2 cellular contexts compared by ENCODE assay signal in genomic region chr9:89379031-89379430, GRCh38.
TF ChIP-seq lines count a peak whose summit lies in the region.

No MANE protein-coding gene starts in this region.

TF ChIP-seq in IMR-90, 13 proteins besides CTCF, POLR2A, EP300 and RAD21:
- no peak for TF ChIP-seq BHLHE40 (IDR thresholded peaks at IDR 0.05; ENCODE audit: low read depth, low read length)
- TF ChIP-seq, protein P1, sequence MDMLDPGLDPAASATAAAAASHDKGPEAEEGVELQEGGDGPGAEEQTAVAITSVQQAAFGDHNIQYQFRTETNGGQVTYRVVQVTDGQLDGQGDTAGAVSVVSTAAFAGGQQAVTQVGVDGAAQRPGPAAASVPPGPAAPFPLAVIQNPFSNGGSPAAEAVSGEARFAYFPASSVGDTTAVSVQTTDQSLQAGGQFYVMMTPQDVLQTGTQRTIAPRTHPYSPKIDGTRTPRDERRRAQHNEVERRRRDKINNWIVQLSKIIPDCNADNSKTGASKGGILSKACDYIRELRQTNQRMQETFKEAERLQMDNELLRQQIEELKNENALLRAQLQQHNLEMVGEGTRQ (IDR thresholded peaks at IDR 0.05; ENCODE audit: low read depth, low read length): no peak
- no peak for TF ChIP-seq SMC3 (IDR thresholded peaks at IDR 0.05; ENCODE audit: low read depth, low read length)
- TF ChIP-seq MAZ (IDR thresholded peaks at IDR 0.05; ENCODE audit: borderline replicate concordance, low read depth, low read length): no peak
- no peak for TF ChIP-seq RCOR1 (IDR thresholded peaks at IDR 0.05; ENCODE audit: insufficient replicate concordance, low read length)
- TF ChIP-seq, protein P2, sequence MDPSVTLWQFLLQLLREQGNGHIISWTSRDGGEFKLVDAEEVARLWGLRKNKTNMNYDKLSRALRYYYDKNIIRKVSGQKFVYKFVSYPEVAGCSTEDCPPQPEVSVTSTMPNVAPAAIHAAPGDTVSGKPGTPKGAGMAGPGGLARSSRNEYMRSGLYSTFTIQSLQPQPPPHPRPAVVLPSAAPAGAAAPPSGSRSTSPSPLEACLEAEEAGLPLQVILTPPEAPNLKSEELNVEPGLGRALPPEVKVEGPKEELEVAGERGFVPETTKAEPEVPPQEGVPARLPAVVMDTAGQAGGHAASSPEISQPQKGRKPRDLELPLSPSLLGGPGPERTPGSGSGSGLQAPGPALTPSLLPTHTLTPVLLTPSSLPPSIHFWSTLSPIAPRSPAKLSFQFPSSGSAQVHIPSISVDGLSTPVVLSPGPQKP (IDR thresholded peaks at IDR 0.05; ENCODE audit: borderline replicate concordance, low read depth, low read length): no peak
- TF ChIP-seq RFX5 (IDR thresholded peaks at IDR 0.05; ENCODE audit: low read depth, low read length): no peak
- TF ChIP-seq FOS (IDR thresholded peaks at IDR 0.05; ENCODE audit: low read depth, low read length): no peak
- TF ChIP-seq CEBPB (IDR thresholded peaks at IDR 0.05; ENCODE audit: low read depth, low read length): no peak
- no peak for TF ChIP-seq NFE2L2 (IDR thresholded peaks at IDR 0.05; ENCODE audit: low read depth, low read length)
- TF ChIP-seq MAFK (IDR thresholded peaks at IDR 0.05; ENCODE audit: low read depth, low read length): no peak
- no peak for TF ChIP-seq CHD1 (IDR thresholded peaks at IDR 0.05; ENCODE audit: low read depth, low read length)
- TF ChIP-seq MXI1 (IDR thresholded peaks at IDR 0.05; ENCODE audit: borderline replicate concordance, low read depth, low read length): no peak

TF ChIP-seq in GM12878, 131 proteins besides CTCF, POLR2A, EP300 and RAD21:
- TF ChIP-seq SUPT20H (IDR thresholded peaks at IDR 0.05; ENCODE audit: borderline replicate concordance, control insufficient read depth, low read depth, low read length) (no peak), BCL3 (IDR thresholded peaks at IDR 0.05; ENCODE audit: borderline replicate concordance, insufficient read depth, low read depth, low read length, poor library complexity, severe bottlenecking) (no peak), USF1 (IDR thresholded peaks at IDR 0.05; ENCODE audit: borderline replicate concordance, extremely low read length, insufficient read depth, low read depth, low read length) (no peak), ZNF687 (IDR thresholded peaks at IDR 0.05) (no peak), TAF1 (IDR thresholded peaks at IDR 0.05; ENCODE audit: borderline replicate concordance, low read depth, low read length) (no peak), RFX5 (IDR thresholded peaks at IDR 0.05; ENCODE audit: low read depth, low read length) (no peak), ZBTB11 (CRISPR knock-in tag; IDR thresholded peaks at IDR 0.05) (no peak), ZBTB33 (IDR thresholded peaks at IDR 0.05) (no peak), ZNF24 (IDR thresholded peaks at IDR 0.05) (no peak), ZSCAN29 (IDR thresholded peaks at IDR 0.05) (no peak), ATF7 (IDR thresholded peaks at IDR 0.05; ENCODE audit: low read depth) (no peak), FOXM1 (IDR thresholded peaks at IDR 0.05; ENCODE audit: low read depth, low read length) (no peak), MTA2 (IDR thresholded peaks at IDR 0.05; ENCODE audit: low read depth) (no peak), PAX8 (IDR thresholded peaks at IDR 0.05) (no peak), ETV6 (conservative IDR thresholded peaks at IDR 0.05 in 1 of 2, IDR thresholded peaks at IDR 0.05 in 1 of 2; ENCODE audit: borderline replicate concordance in 1 of 2, low read depth in 1 of 2) (no peak)
- TF ChIP-seq, protein P3, sequence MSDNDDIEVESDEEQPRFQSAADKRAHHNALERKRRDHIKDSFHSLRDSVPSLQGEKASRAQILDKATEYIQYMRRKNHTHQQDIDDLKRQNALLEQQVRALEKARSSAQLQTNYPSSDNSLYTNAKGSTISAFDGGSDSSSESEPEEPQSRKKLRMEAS (IDR thresholded peaks at IDR 0.05; ENCODE audit: low read depth, low read length): no peak
- TF ChIP-seq, protein P4, sequence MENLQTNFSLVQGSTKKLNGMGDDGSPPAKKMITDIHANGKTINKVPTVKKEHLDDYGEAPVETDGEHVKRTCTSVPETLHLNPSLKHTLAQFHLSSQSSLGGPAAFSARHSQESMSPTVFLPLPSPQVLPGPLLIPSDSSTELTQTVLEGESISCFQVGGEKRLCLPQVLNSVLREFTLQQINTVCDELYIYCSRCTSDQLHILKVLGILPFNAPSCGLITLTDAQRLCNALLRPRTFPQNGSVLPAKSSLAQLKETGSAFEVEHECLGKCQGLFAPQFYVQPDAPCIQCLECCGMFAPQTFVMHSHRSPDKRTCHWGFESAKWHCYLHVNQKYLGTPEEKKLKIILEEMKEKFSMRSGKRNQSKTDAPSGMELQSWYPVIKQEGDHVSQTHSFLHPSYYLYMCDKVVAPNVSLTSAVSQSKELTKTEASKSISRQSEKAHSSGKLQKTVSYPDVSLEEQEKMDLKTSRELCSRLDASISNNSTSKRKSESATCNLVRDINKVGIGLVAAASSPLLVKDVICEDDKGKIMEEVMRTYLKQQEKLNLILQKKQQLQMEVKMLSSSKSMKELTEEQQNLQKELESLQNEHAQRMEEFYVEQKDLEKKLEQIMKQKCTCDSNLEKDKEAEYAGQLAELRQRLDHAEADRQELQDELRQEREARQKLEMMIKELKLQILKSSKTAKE (IDR thresholded peaks at IDR 0.05; ENCODE audit: low read depth, poor library complexity, severe bottlenecking): no peak
- TF ChIP-seq, protein P5, sequence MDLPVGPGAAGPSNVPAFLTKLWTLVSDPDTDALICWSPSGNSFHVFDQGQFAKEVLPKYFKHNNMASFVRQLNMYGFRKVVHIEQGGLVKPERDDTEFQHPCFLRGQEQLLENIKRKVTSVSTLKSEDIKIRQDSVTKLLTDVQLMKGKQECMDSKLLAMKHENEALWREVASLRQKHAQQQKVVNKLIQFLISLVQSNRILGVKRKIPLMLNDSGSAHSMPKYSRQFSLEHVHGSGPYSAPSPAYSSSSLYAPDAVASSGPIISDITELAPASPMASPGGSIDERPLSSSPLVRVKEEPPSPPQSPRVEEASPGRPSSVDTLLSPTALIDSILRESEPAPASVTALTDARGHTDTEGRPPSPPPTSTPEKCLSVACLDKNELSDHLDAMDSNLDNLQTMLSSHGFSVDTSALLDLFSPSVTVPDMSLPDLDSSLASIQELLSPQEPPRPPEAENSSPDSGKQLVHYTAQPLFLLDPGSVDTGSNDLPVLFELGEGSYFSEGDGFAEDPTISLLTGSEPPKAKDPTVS (IDR thresholded peaks at IDR 0.05; ENCODE audit: low read depth, low read length): no peak
